ENCODE assay signal across 12 cellular contexts in the genomic region with DNA sequence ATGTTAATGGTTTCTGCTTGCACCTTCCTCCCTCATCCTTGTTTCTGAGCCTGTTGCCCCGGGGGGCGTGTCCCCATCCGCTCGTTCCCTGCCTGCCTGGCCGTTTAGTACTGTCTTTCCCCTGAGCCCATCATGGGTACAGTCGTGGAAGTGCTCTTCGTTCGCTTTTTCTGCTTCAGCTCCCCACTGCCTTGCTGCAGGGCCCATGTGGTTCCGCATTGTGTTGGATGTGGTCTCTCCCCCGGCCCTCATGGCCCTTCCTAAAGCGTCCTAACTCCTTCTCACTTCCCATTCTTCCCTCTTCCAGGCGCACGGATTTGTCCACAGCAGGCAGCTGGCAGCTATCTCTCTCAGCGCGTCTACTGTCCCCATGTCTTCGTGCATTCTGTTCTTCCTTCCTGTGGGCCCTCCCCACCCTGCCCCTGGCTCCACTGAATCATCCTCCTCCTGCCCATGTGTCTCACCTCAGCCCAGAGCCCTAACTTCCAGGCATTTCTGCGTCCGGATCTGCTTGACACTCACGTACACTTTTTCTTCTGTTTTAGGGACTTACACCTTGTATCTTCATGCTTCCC.
DNase-seq lines count a peak whose midpoint lies in the region; ATAC-seq and TF ChIP-seq lines count a peak whose summit lies in the region.
"Had no signal": no experiment of that assay in that cellular context is flagged by ENCODE, and none has a peak within 500 bp of the region (broad histone marks: within the 10 kb centered on the region; RNA-seq: fewer than 3 reads in every experiment).

No MANE protein-coding gene starts in this region.

- no peaks in the 10 kb centered on the region for H3K36me3 Mint-ChIP-seq in endothelial cell (ENCODE audit: low read depth, unreplicated experiment)
- peaks cover 2 to 4% of the 10 kb centered on the region in 2 donors for H3K36me3 Mint-ChIP-seq in activated T-cell treated with anti-CD3 and anti-CD28 coated beads, Interleukin-2, amount 50 U/mL, for 72 hours (ENCODE audit: insufficient read depth in 2 of 2)

- H3K9me3 Mint-ChIP-seq in endothelial cell (ENCODE audit: unreplicated experiment): no peaks in the 10 kb centered on the region
- H3K9me3 Mint-ChIP-seq in activated T-cell treated with anti-CD3 and anti-CD28 coated beads, Interleukin-2, amount 50 U/mL, for 72 hours: no peaks in the 10 kb centered on the region

- no peak overlapping the region for H4K8ac ChIP-seq in trophoblast cell (ENCODE audit: low read depth, low read length)

- no peak overlapping the region for H3K23ac ChIP-seq in trophoblast cell (ENCODE audit: low read length)

- H3K79me2 ChIP-seq in trophoblast cell (ENCODE audit: control insufficient read depth, insufficient read depth, low read length, poor library complexity): no peaks in the 10 kb centered on the region

- no peak overlapping the region for H3K14ac ChIP-seq in trophoblast cell (ENCODE audit: low read length)

- H4K12ac ChIP-seq in trophoblast cell (ENCODE audit: low read depth, low read length): no peak overlapping the region

- H3K4me1 ChIP-seq in trophoblast cell (ENCODE audit: control insufficient read depth in 1 of 2, insufficient read depth in 2 of 2, low read length in 2 of 2) (peaks cover 9 to 27% of the 10 kb centered on the region in 2 experiments), upper lobe of right lung (peaks cover 96% of the 10 kb centered on the region), foreskin keratinocyte (peaks cover 26% of the 10 kb centered on the region)

- H3K4me3 ChIP-seq in trophoblast cell (ENCODE audit: low read depth, low read length): no peak overlapping the region
- H3K4me3 ChIP-seq in upper lobe of right lung: no peak overlapping the region

- WGBS in trophoblast cell (ENCODE audit: extremely low coverage, insufficient coverage, insufficient read length): no CpG with 5 or more reads among the region's 19 CpGs

- intact Hi-C loops in Right ventricle myocardium inferior (cut with DNase I) (no loop called here), Right ventricle myocardium superior (cut with DNase I) (no loop called here), upper lobe of right lung (cut with DNase I) (no loop called here)

- no peak overlapping the region for H3K27ac Mint-ChIP-seq in endothelial cell (ENCODE audit: unreplicated experiment)
- no peak overlapping the region for H3K27ac Mint-ChIP-seq in activated T-cell treated with anti-CD3 and anti-CD28 coated beads, Interleukin-2, amount 50 U/mL, for 72 hours

- H3K4me3 Mint-ChIP-seq in endothelial cell (ENCODE audit: unreplicated experiment): peak overlapping the region; percentile 17
- no peak overlapping the region for H3K4me3 Mint-ChIP-seq in activated T-cell treated with anti-CD3 and anti-CD28 coated beads, Interleukin-2, amount 50 U/mL, for 72 hours

- TF ChIP-seq CTCF in endothelial cell (IDR thresholded peaks at IDR 0.05; ENCODE audit: unreplicated experiment): no peak
- TF ChIP-seq CTCF in upper lobe of right lung (IDR thresholded peaks at IDR 0.05): no peak
- no peak for TF ChIP-seq CTCF in foreskin keratinocyte (conservative IDR thresholded peaks at IDR 0.05)

- H2BK12ac ChIP-seq in trophoblast cell (ENCODE audit: low read length): no peak overlapping the region

- DNase-seq in Right ventricle myocardium inferior (ENCODE audit: missing footprints) (peak; percentile 54), Right ventricle myocardium superior (no peak), endothelial cell (ENCODE audit: low spot score) (no peak), trophoblast cell (no peak), upper lobe of right lung (no peak), LoVo (ENCODE audit: low spot score) (no peak), foreskin keratinocyte (no peak)
- no peak for DNase-seq in activated T-cell treated with anti-CD3 and anti-CD28 coated beads, Interleukin-2, amount 50 U/mL, for 72 hours
- DNase-seq: activated gamma-delta T cell treated with Interleukin-2 at 50 U/mL for 16 hours, NCI-H1436, NCI-H510A treated with DMSO at 0.1 percent for 48 hours, SHP77 had no signal

- no peak overlapping the region for H3K4me2 ChIP-seq in trophoblast cell (ENCODE audit: low read length)

- H4K91ac ChIP-seq in trophoblast cell (ENCODE audit: low read depth, low read length): peak overlapping the region; percentile 20

- H2BK120ac ChIP-seq in trophoblast cell (ENCODE audit: insufficient read depth, low read length, poor library complexity): no peak overlapping the region

- H2AFZ ChIP-seq in trophoblast cell (ENCODE audit: insufficient read depth, low read length, poor library complexity): no peak overlapping the region

- no peak overlapping the region for H3K9ac ChIP-seq in trophoblast cell (ENCODE audit: low read length)

- no peak overlapping the region for H3K18ac ChIP-seq in trophoblast cell (ENCODE audit: low read length)

- no peak overlapping the region for H3K4ac ChIP-seq in trophoblast cell (ENCODE audit: low read depth, low read length)

- H3K27me3 ChIP-seq in trophoblast cell (ENCODE audit: insufficient read depth, low read length) (no peaks in the 10 kb centered on the region), upper lobe of right lung (no peaks in the 10 kb centered on the region), foreskin keratinocyte (peaks cover 22% of the 10 kb centered on the region)

- no peak overlapping the region for H2AK5ac ChIP-seq in trophoblast cell (ENCODE audit: low read length)

- H3K4me1 Mint-ChIP-seq in endothelial cell (ENCODE audit: unreplicated experiment): peaks cover 17% of the 10 kb centered on the region
- H3K4me1 Mint-ChIP-seq in activated T-cell treated with anti-CD3 and anti-CD28 coated beads, Interleukin-2, amount 50 U/mL, for 72 hours (ENCODE audit: low read depth): peaks cover 39% of the 10 kb centered on the region

- H3K27ac ChIP-seq in trophoblast cell (ENCODE audit: low read depth, low read length): no peak overlapping the region
- peak overlapping the region; percentile 85 for H3K27ac ChIP-seq in upper lobe of right lung
- no peak overlapping the region for H3K27ac ChIP-seq in foreskin keratinocyte

- H3K79me1 ChIP-seq in trophoblast cell (ENCODE audit: low read length): peaks cover 16% of the 10 kb centered on the region

- H3K36me3 ChIP-seq in trophoblast cell (ENCODE audit: control insufficient read depth in 1 of 2, insufficient read depth in 2 of 2, low read length in 2 of 2) (no peaks in the 10 kb centered on the region), upper lobe of right lung (peaks cover 31% of the 10 kb centered on the region)

- no peak for ATAC-seq in Right ventricle myocardium inferior
- ATAC-seq in Right ventricle myocardium superior (ENCODE audit: poor library complexity): no peak
- ATAC-seq in upper lobe of right lung: no peak
- ATAC-seq in activated T-cell treated with anti-CD3 and anti-CD28 coated beads, Interleukin-2, amount 50 U/mL, for 72 hours (replicated peaks in 1 of 2): no peak
- no peak for ATAC-seq in foreskin keratinocyte

- H3K27me3 Mint-ChIP-seq in endothelial cell (ENCODE audit: unreplicated experiment): peaks cover 1% of the 10 kb centered on the region
- H3K27me3 Mint-ChIP-seq in activated T-cell treated with anti-CD3 and anti-CD28 coated beads, Interleukin-2, amount 50 U/mL, for 72 hours (ENCODE audit: low read depth): no peaks in the 10 kb centered on the region

- H2BK5ac ChIP-seq in trophoblast cell (ENCODE audit: low read depth, low read length, poor library complexity): no peak overlapping the region

- no peaks in the 10 kb centered on the region for H3K9me3 ChIP-seq in trophoblast cell (ENCODE audit: insufficient read depth, low read depth, low read length)
- H3K9me3 ChIP-seq in upper lobe of right lung: no peaks in the 10 kb centered on the region
